In genomic region chr9:89779816-89780215, GRCh38 we compare ENCODE assay signal across 1 cellular context.
TF ChIP-seq lines count a peak whose summit lies in the region.

No MANE protein-coding gene starts in this region.

TF ChIP-seq in GM23338, 12 proteins besides CTCF, POLR2A, EP300 and RAD21 (continued from another document):
- no peak for TF ChIP-seq ZNF462 (CRISPR knock-in tag; IDR thresholded peaks at IDR 0.05)
